In the genomic region with DNA sequence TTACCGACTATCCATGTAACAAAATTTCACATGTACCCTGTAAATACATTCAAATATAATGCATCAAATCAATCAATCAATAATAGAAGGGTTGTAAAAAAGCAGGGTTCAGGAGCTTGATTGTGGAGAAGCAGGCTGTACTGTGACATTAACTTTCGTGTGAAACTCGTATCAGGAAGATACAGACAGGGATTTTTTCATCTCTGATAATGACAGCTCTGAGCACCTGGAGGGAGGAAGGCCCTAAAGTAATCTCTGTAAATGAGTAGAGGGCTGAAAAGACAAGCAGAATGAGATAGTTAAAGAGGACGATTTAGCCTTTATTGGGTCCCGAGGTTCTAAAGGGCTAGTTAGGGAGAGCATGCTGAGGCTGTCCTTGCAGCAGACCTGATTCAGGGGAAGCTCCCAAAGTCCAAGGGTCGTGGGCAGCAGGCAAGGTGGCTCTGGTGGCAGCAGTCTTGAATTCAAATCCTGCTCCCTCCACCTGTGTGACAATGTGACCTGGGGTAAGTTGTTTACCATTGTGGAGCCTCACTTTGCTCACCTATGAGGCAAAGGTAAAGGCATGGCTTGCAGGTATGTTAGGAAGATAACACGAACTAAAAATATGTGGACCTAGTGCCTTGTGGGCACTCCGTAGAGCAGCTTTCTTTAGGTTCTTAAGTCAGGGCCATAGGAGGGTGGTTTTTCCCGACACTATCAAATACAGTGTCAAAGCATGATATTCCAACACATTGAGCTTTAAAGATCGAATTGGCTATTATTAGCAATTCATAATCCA, we compare ENCODE assay signal across 2 cellular contexts.
TF ChIP-seq lines count a peak whose summit lies in the region.

No MANE protein-coding gene starts in this region.

TF ChIP-seq in GM23338, 12 proteins besides CTCF, POLR2A, EP300 and RAD21 (continued from another document and continues in another):
- TF ChIP-seq STAT1 (IDR thresholded peaks at IDR 0.05; ENCODE audit: unreplicated experiment): no peak
- TF ChIP-seq, protein P1, sequence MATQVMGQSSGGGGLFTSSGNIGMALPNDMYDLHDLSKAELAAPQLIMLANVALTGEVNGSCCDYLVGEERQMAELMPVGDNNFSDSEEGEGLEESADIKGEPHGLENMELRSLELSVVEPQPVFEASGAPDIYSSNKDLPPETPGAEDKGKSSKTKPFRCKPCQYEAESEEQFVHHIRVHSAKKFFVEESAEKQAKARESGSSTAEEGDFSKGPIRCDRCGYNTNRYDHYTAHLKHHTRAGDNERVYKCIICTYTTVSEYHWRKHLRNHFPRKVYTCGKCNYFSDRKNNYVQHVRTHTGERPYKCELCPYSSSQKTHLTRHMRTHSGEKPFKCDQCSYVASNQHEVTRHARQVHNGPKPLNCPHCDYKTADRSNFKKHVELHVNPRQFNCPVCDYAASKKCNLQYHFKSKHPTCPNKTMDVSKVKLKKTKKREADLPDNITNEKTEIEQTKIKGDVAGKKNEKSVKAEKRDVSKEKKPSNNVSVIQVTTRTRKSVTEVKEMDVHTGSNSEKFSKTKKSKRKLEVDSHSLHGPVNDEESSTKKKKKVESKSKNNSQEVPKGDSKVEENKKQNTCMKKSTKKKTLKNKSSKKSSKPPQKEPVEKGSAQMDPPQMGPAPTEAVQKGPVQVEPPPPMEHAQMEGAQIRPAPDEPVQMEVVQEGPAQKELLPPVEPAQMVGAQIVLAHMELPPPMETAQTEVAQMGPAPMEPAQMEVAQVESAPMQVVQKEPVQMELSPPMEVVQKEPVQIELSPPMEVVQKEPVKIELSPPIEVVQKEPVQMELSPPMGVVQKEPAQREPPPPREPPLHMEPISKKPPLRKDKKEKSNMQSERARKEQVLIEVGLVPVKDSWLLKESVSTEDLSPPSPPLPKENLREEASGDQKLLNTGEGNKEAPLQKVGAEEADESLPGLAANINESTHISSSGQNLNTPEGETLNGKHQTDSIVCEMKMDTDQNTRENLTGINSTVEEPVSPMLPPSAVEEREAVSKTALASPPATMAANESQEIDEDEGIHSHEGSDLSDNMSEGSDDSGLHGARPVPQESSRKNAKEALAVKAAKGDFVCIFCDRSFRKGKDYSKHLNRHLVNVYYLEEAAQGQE (IDR thresholded peaks at IDR 0.05; ENCODE audit: unreplicated experiment): no peak
- TF ChIP-seq POLR2AphosphoS5 (IDR thresholded peaks at IDR 0.05; ENCODE audit: low read depth): no peak
- TF ChIP-seq, protein P2, sequence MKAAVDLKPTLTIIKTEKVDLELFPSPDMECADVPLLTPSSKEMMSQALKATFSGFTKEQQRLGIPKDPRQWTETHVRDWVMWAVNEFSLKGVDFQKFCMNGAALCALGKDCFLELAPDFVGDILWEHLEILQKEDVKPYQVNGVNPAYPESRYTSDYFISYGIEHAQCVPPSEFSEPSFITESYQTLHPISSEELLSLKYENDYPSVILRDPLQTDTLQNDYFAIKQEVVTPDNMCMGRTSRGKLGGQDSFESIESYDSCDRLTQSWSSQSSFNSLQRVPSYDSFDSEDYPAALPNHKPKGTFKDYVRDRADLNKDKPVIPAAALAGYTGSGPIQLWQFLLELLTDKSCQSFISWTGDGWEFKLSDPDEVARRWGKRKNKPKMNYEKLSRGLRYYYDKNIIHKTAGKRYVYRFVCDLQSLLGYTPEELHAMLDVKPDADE (IDR thresholded peaks at IDR 0.05): no peak
- TF ChIP-seq ZNF114 (CRISPR knock-in tag; IDR thresholded peaks at IDR 0.05): no peak
- TF ChIP-seq CREB1 (CRISPR knock-in tag; IDR thresholded peaks at IDR 0.05; ENCODE audit: low read depth): no peak
- TF ChIP-seq JUNB (IDR thresholded peaks at IDR 0.05; ENCODE audit: unreplicated experiment): no peak
- TF ChIP-seq ZNF331 (CRISPR knock-in tag; IDR thresholded peaks at IDR 0.05; ENCODE audit: low read depth): no peak

TF ChIP-seq in WTC11, 78 proteins besides CTCF, POLR2A, EP300 and RAD21 (continued from another document):
- TF ChIP-seq, protein P3, sequence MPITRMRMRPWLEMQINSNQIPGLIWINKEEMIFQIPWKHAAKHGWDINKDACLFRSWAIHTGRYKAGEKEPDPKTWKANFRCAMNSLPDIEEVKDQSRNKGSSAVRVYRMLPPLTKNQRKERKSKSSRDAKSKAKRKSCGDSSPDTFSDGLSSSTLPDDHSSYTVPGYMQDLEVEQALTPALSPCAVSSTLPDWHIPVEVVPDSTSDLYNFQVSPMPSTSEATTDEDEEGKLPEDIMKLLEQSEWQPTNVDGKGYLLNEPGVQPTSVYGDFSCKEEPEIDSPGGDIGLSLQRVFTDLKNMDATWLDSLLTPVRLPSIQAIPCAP (CRISPR knock-in tag; IDR thresholded peaks at IDR 0.05): no peak
- TF ChIP-seq, protein P4, sequence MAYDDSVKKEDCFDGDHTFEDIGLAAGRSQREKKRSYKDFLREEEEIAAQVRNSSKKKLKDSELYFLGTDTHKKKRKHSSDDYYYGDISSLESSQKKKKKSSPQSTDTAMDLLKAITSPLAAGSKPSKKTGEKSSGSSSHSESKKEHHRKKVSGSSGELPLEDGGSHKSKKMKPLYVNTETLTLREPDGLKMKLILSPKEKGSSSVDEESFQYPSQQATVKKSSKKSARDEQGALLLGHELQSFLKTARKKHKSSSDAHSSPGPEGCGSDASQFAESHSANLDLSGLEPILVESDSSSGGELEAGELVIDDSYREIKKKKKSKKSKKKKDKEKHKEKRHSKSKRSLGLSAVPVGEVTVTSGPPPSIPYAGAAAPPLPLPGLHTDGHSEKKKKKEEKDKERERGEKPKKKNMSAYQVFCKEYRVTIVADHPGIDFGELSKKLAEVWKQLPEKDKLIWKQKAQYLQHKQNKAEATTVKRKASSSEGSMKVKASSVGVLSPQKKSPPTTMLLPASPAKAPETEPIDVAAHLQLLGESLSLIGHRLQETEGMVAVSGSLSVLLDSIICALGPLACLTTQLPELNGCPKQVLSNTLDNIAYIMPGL (CRISPR knock-in tag; IDR thresholded peaks at IDR 0.05): no peak
- TF ChIP-seq, protein P5, sequence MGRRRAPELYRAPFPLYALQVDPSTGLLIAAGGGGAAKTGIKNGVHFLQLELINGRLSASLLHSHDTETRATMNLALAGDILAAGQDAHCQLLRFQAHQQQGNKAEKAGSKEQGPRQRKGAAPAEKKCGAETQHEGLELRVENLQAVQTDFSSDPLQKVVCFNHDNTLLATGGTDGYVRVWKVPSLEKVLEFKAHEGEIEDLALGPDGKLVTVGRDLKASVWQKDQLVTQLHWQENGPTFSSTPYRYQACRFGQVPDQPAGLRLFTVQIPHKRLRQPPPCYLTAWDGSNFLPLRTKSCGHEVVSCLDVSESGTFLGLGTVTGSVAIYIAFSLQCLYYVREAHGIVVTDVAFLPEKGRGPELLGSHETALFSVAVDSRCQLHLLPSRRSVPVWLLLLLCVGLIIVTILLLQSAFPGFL (CRISPR knock-in tag; IDR thresholded peaks at IDR 0.05; ENCODE audit: borderline replicate concordance): no peak
- TF ChIP-seq MYBL2 (CRISPR knock-in tag; IDR thresholded peaks at IDR 0.05): no peak
- no peak for TF ChIP-seq PRRX2 (CRISPR knock-in tag; IDR thresholded peaks at IDR 0.05)
- TF ChIP-seq, protein P6, sequence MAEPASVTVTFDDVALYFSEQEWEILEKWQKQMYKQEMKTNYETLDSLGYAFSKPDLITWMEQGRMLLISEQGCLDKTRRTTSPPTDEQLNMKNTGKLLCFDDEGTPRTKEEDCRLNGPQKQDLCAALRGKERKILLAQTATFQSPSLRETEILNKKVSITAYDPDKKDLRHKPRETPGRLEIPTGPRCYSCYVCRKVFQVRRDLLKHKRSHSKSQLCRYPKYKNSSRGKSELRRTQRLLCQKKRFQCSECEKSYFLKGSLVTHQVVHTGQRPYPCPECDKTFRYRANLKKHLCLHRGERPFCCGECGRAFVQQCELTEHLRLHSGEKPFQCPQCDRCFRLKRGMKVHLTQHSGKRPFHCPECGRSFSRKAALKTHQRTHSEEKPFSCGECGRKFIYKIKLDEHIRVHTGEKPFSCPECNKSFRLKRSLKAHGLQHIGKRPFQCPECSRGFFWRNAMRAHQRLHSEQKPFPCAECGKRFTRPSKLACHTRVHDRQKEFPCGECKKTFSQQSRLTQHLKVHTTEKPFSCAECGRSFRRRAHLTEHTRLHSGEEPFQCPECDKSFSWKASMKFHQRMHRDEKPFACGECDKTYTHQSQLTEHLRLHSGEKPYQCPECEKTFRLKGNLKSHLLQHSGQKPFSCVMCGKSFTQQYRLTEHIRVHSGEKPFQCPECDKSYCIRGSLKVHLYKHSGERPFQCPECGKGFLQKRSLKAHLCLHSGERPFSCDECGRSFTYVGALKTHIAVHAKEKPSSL (CRISPR knock-in tag; conservative IDR thresholded peaks at IDR 0.05): no peak
- TF ChIP-seq FOXP1 (CRISPR knock-in tag; IDR thresholded peaks at IDR 0.05; ENCODE audit: borderline replicate concordance): no peak
- TF ChIP-seq ZNF219 (CRISPR knock-in tag; IDR thresholded peaks at IDR 0.05; ENCODE audit: borderline replicate concordance): no peak
- no peak for TF ChIP-seq JAZF1 (CRISPR knock-in tag; IDR thresholded peaks at IDR 0.05)
- TF ChIP-seq, protein P7, sequence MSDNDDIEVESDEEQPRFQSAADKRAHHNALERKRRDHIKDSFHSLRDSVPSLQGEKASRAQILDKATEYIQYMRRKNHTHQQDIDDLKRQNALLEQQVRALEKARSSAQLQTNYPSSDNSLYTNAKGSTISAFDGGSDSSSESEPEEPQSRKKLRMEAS (CRISPR knock-in tag; IDR thresholded peaks at IDR 0.05): no peak
- no peak for TF ChIP-seq ETV6 (CRISPR knock-in tag; IDR thresholded peaks at IDR 0.05)
- TF ChIP-seq ZNF232 (CRISPR knock-in tag; IDR thresholded peaks at IDR 0.05): no peak
- no peak for TF ChIP-seq CREM (CRISPR knock-in tag; IDR thresholded peaks at IDR 0.05)
- TF ChIP-seq CREB1 (CRISPR knock-in tag; IDR thresholded peaks at IDR 0.05): no peak
- TF ChIP-seq NR1H2 (CRISPR knock-in tag; IDR thresholded peaks at IDR 0.05): no peak
- TF ChIP-seq TEAD4 (CRISPR knock-in tag; IDR thresholded peaks at IDR 0.05): no peak
- TF ChIP-seq, protein P8, sequence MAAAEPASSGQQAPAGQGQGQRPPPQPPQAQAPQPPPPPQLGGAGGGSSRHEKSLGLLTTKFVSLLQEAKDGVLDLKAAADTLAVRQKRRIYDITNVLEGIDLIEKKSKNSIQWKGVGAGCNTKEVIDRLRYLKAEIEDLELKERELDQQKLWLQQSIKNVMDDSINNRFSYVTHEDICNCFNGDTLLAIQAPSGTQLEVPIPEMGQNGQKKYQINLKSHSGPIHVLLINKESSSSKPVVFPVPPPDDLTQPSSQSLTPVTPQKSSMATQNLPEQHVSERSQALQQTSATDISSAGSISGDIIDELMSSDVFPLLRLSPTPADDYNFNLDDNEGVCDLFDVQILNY (CRISPR knock-in tag; IDR thresholded peaks at IDR 0.05): no peak
